In the genomic region with DNA sequence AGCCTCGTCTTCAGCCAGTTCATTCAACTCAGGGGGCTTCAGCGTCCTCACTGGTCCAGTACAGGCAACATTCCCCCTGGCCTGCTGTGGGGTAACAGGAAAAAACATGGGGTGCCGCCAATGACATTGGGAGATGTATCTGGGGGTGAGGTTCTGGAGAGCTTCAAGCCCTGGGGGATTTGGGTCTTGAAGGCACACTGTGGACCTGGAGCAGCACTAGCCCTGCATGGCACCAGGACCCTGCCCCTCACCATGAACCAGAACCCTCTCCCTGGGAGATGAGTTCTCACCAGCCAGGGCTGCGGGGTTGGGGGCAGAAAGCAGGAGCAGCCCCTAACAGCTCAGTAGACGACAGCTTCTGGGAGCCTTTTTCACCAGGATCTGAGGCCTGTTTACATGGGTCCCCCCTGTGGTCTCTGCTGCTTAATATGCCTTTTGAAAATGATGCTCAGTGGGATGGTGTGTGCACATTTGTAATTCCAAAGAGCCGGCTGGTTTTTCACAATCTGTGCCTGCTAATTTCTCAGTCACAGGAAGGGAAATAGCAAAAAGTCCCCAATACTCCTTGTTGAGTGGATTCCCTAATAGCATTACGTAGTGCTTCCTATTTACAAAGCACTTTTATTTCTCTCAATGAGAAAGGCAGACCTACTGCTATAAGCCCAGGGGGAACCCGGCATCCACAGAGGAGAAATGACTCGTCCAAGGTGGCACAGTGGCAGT, we compare ENCODE assay signal across 15 cellular contexts.
DNase-seq lines count a peak whose midpoint lies in the region; ATAC-seq and TF ChIP-seq lines count a peak whose summit lies in the region.
"Had no signal": no experiment of that assay in that cellular context is flagged by ENCODE, and none has a peak within 500 bp of the region (broad histone marks: within the 10 kb centered on the region; RNA-seq: fewer than 3 reads in every experiment).

No MANE protein-coding gene starts in this region.

- in situ Hi-C loops in astrocyte of the cerebellum (cut with HindIII; ENCODE audit: low sequenced_read_pairs) = no loop called here

- peaks cover 4% of the 10 kb centered on the region for H3K9me3 Mint-ChIP-seq in nephron progenitor cell
- H3K9me3 Mint-ChIP-seq: natural killer cell; stimulated activated naive CD8-positive, alpha-beta T cell treated with anti-CD3 and anti-CD28 coated beads, Interleukin-15, amount 100 ng/mL, for 72 hours had no signal

- no peaks in the 10 kb centered on the region for H3K36me3 Mint-ChIP-seq in nephron progenitor cell (ENCODE audit: low read depth)
- H3K36me3 Mint-ChIP-seq: natural killer cell had no signal

- H3K27me3 Mint-ChIP-seq in nephron progenitor cell (ENCODE audit: low read depth, poor library complexity) = peaks cover 27% of the 10 kb centered on the region

- H3K4me3 ChIP-seq in astrocyte of the cerebellum (ENCODE audit: low read depth, low read length) (no peak overlapping the region), thoracic aorta (no peak overlapping the region)
- H3K4me3 ChIP-seq: K562, SK-N-MC had no signal

- intact Hi-C loops in Right ventricle myocardium superior (cut with DNase I) = no loop called here

- no peaks in the 10 kb centered on the region for H3K9me3 ChIP-seq in thoracic aorta

- H3K27ac ChIP-seq in thoracic aorta = peak overlapping the region; percentile 33 to 39
- H3K27ac ChIP-seq: SK-N-MC had no signal

- H3K36me3 ChIP-seq in thoracic aorta = no peaks in the 10 kb centered on the region

- H3K27me3 ChIP-seq in thoracic aorta (replicated peaks; ENCODE audit: insufficient read depth) = no peaks in the 10 kb centered on the region

- H3K4me3 Mint-ChIP-seq in nephron progenitor cell = no peak overlapping the region
- H3K4me3 Mint-ChIP-seq: natural killer cell; stimulated activated naive CD8-positive, alpha-beta T cell treated with anti-CD3 and anti-CD28 coated beads, Interleukin-15, amount 100 ng/mL, for 72 hours had no signal

- TF ChIP-seq CTCF in astrocyte of the cerebellum (IDR thresholded peaks at IDR 0.05; ENCODE audit: low read depth, low read length, missing control alignments) = no peak
- no peak for TF ChIP-seq CTCF in nephron progenitor cell (IDR thresholded peaks at IDR 0.05)
- no peak for TF ChIP-seq CTCF in thoracic aorta (IDR thresholded peaks at IDR 0.05)

- DNase-seq in astrocyte of the cerebellum (ENCODE audit: low read depth) (peak; percentile 18), Right ventricle myocardium superior (no peak), nephron progenitor cell (no peak), thoracic aorta (ENCODE audit: low spot score) (no peak), inferior parietal cortex (ENCODE audit: extremely low spot score) (no peak)
- no peak for DNase-seq in stimulated activated CD4-positive, alpha-beta T cell treated with anti-CD3 and anti-CD28 coated beads, Interleukin-2, amount 100 ng/mL, for 24 hours
- no peak for DNase-seq in activated effector memory CD4-positive, alpha-beta T cell treated with Interleukin-2 at 50 U/mL for 16 hours
- DNase-seq: natural killer cell; NCI-H1092 treated with DMSO at 0.1 percent for 48 hours; NCI-H446; small intestine; stimulated activated naive CD8-positive, alpha-beta T cell treated with anti-CD3 and anti-CD28 coated beads, Interleukin-15, amount 100 ng/mL, for 72 hours had no signal

- H3K4me1 Mint-ChIP-seq in nephron progenitor cell = peaks cover 69% of the 10 kb centered on the region

- peak overlapping the region; percentile 52 for H3K27ac Mint-ChIP-seq in nephron progenitor cell

- peaks cover 11 to 25% of the 10 kb centered on the region in 2 donors for H3K4me1 ChIP-seq in thoracic aorta (ENCODE audit: control insufficient read depth in 1 of 2, low read depth in 2 of 2)

- ATAC-seq in Right ventricle myocardium superior (ENCODE audit: poor library complexity) (peak; percentile 46), thoracic aorta (ENCODE audit: insufficient number of reproducible peaks, low FRiP score, low read depth) (no peak), esophagus mucosa (no peak)
- ATAC-seq: K562; natural killer cell; stimulated activated naive CD8-positive, alpha-beta T cell treated with anti-CD3 and anti-CD28 coated beads, Interleukin-15, amount 100 ng/mL, for 72 hours had no signal
